Comparison of ENCODE assay signal across 1 cellular context in genomic region chr19:15640904-15641597, GRCh38.
A peak's percentile ranks its signal among the peaks of the same experiment; 100 is the strongest.
TF ChIP-seq lines count a peak whose summit lies in the region.

No MANE protein-coding gene starts in this region.

TF ChIP-seq in HepG2, 621 proteins besides CTCF, POLR2A, EP300 and RAD21 (continued from another document and continues in another):
- TF ChIP-seq ARNT2 (CRISPR knock-in tag; IDR thresholded peaks at IDR 0.05; ENCODE audit: low read depth) (peak; percentile 71; the same call in 1 of the 2 replicates), ZNF20 (CRISPR knock-in tag; IDR thresholded peaks at IDR 0.05) (no peak), CBX2 (IDR thresholded peaks at IDR 0.05; ENCODE audit: low read depth, low read length) (no peak), CBX2 (CRISPR knock-in tag; IDR thresholded peaks at IDR 0.05; ENCODE audit: low read depth) (no peak), ZFP91 (CRISPR knock-in tag; IDR thresholded peaks at IDR 0.05; ENCODE audit: borderline replicate concordance) (peak; percentile 75; the same call in 1 of the 2 replicates), MEIS1 (CRISPR knock-in tag; IDR thresholded peaks at IDR 0.05; ENCODE audit: borderline replicate concordance) (no peak), ETV6 (CRISPR knock-in tag; conservative IDR thresholded peaks at IDR 0.05) (no peak), SP1 (IDR thresholded peaks at IDR 0.05) (no peak), SP1 (CRISPR knock-in tag; IDR thresholded peaks at IDR 0.05) (no peak), YEATS2 (CRISPR knock-in tag; IDR thresholded peaks at IDR 0.05; ENCODE audit: borderline replicate concordance) (peak; percentile 75; the same call in 1 of the 2 replicates), ZNF660 (CRISPR knock-in tag; IDR thresholded peaks at IDR 0.05; ENCODE audit: borderline replicate concordance, low read depth) (no peak), ZMYM4 (CRISPR knock-in tag; IDR thresholded peaks at IDR 0.05) (peak; percentile 31; the same call in 1 of the 2 replicates), SPEN (CRISPR knock-in tag; IDR thresholded peaks at IDR 0.05; ENCODE audit: low read depth) (peak; percentile 39; the same call in 1 of the 2 replicates), PHF5A (CRISPR knock-in tag; IDR thresholded peaks at IDR 0.05; ENCODE audit: low read depth, unreplicated experiment) (no peak), JUNB (CRISPR knock-in tag; IDR thresholded peaks at IDR 0.05; ENCODE audit: borderline replicate concordance) (no peak), ZFX (CRISPR knock-in tag; IDR thresholded peaks at IDR 0.05; ENCODE audit: low read depth) (peak; percentile 91), ZBTB7A (CRISPR knock-in tag; IDR thresholded peaks at IDR 0.05) (no peak), AKAP8 (CRISPR knock-in tag; IDR thresholded peaks at IDR 0.05) (no peak), ZBED4 (CRISPR knock-in tag; IDR thresholded peaks at IDR 0.05; ENCODE audit: borderline replicate concordance) (peak; percentile 78; the same call in 1 of the 2 replicates), NR3C1 (CRISPR knock-in tag; IDR thresholded peaks at IDR 0.05) (no peak), ZNF672 (CRISPR knock-in tag; IDR thresholded peaks at IDR 0.05) (no peak), HES4 (CRISPR knock-in tag; IDR thresholded peaks at IDR 0.05; ENCODE audit: borderline replicate concordance) (no peak), KDM5A (IDR thresholded peaks at IDR 0.05; ENCODE audit: borderline replicate concordance, low read length) (no peak; the same call in 1 of the 2 replicates), ZNF615 (CRISPR knock-in tag; IDR thresholded peaks at IDR 0.05; ENCODE audit: borderline replicate concordance) (no peak), KLF15 (CRISPR knock-in tag; IDR thresholded peaks at IDR 0.05; ENCODE audit: borderline replicate concordance) (no peak), MYNN (CRISPR knock-in tag; IDR thresholded peaks at IDR 0.05; ENCODE audit: low read depth) (no peak), SALL2 (CRISPR knock-in tag; IDR thresholded peaks at IDR 0.05) (no peak), ZFP36L2 (CRISPR knock-in tag; IDR thresholded peaks at IDR 0.05) (no peak), GABPB1 (CRISPR knock-in tag; IDR thresholded peaks at IDR 0.05) (peak; percentile 36; the same call in 1 of the 2 replicates), ZNF274 (CRISPR knock-in tag; IDR thresholded peaks at IDR 0.05) (no peak), ZFAT (CRISPR knock-in tag; conservative IDR thresholded peaks at IDR 0.05) (no peak), FOXM1 (CRISPR knock-in tag; IDR thresholded peaks at IDR 0.05) (no peak), ZNF839 (CRISPR knock-in tag; IDR thresholded peaks at IDR 0.05; ENCODE audit: borderline replicate concordance) (no peak), SNAI1 (CRISPR knock-in tag; IDR thresholded peaks at IDR 0.05; ENCODE audit: borderline replicate concordance) (no peak), ZNF670 (CRISPR knock-in tag; IDR thresholded peaks at IDR 0.05; ENCODE audit: borderline replicate concordance) (no peak), SOX6 (IDR thresholded peaks at IDR 0.05) (no peak), SOX6 (CRISPR knock-in tag; IDR thresholded peaks at IDR 0.05) (peak; percentile 76), ZNF713 (CRISPR knock-in tag; IDR thresholded peaks at IDR 0.05) (no peak), ZNF83 (CRISPR knock-in tag; IDR thresholded peaks at IDR 0.05; ENCODE audit: borderline replicate concordance) (no peak; the same call in 1 of the 2 replicates), POLR2G (IDR thresholded peaks at IDR 0.05; ENCODE audit: low read depth, low read length) (peak; percentile 57), HNRNPL (IDR thresholded peaks at IDR 0.05; ENCODE audit: low read depth, low read length) (0 out of 2 replicates have a peak, but pooled peaks have one; percentile 45), FOXA3 (CRISPR knock-in tag; IDR thresholded peaks at IDR 0.05) (peak; percentile 91), MED8 (CRISPR knock-in tag; IDR thresholded peaks at IDR 0.05; ENCODE audit: insufficient replicate concordance) (no peak), MAF1 (CRISPR knock-in tag; IDR thresholded peaks at IDR 0.05; ENCODE audit: borderline replicate concordance) (no peak), CEBPG (CRISPR knock-in tag; IDR thresholded peaks at IDR 0.05) (peak; percentile 48; the same call in 1 of the 2 replicates), TIGD3 (CRISPR knock-in tag; IDR thresholded peaks at IDR 0.05; ENCODE audit: borderline replicate concordance) (no peak), TFAP4 (IDR thresholded peaks at IDR 0.05; ENCODE audit: borderline replicate concordance, low read depth) (peak; percentile 47; the same call in 1 of the 2 replicates), MYPOP (CRISPR knock-in tag; IDR thresholded peaks at IDR 0.05) (no peak), SUZ12 (IDR thresholded peaks at IDR 0.05; ENCODE audit: low read depth, low read length) (no peak)
- TF ChIP-seq, protein P1, sequence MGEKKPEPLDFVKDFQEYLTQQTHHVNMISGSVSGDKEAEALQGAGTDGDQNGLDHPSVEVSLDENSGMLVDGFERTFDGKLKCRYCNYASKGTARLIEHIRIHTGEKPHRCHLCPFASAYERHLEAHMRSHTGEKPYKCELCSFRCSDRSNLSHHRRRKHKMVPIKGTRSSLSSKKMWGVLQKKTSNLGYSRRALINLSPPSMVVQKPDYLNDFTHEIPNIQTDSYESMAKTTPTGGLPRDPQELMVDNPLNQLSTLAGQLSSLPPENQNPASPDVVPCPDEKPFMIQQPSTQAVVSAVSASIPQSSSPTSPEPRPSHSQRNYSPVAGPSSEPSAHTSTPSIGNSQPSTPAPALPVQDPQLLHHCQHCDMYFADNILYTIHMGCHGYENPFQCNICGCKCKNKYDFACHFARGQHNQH (CRISPR knock-in tag; IDR thresholded peaks at IDR 0.05): no peak
- TF ChIP-seq, protein P2, sequence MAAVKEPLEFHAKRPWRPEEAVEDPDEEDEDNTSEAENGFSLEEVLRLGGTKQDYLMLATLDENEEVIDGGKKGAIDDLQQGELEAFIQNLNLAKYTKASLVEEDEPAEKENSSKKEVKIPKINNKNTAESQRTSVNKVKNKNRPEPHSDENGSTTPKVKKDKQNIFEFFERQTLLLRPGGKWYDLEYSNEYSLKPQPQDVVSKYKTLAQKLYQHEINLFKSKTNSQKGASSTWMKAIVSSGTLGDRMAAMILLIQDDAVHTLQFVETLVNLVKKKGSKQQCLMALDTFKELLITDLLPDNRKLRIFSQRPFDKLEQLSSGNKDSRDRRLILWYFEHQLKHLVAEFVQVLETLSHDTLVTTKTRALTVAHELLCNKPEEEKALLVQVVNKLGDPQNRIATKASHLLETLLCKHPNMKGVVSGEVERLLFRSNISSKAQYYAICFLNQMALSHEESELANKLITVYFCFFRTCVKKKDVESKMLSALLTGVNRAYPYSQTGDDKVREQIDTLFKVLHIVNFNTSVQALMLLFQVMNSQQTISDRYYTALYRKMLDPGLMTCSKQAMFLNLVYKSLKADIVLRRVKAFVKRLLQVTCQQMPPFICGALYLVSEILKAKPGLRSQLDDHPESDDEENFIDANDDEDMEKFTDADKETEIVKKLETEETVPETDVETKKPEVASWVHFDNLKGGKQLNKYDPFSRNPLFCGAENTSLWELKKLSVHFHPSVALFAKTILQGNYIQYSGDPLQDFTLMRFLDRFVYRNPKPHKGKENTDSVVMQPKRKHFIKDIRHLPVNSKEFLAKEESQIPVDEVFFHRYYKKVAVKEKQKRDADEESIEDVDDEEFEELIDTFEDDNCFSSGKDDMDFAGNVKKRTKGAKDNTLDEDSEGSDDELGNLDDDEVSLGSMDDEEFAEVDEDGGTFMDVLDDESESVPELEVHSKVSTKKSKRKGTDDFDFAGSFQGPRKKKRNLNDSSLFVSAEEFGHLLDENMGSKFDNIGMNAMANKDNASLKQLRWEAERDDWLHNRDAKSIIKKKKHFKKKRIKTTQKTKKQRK (IDR thresholded peaks at IDR 0.05; ENCODE audit: low read length): no peak
- TF ChIP-seq, protein P3, sequence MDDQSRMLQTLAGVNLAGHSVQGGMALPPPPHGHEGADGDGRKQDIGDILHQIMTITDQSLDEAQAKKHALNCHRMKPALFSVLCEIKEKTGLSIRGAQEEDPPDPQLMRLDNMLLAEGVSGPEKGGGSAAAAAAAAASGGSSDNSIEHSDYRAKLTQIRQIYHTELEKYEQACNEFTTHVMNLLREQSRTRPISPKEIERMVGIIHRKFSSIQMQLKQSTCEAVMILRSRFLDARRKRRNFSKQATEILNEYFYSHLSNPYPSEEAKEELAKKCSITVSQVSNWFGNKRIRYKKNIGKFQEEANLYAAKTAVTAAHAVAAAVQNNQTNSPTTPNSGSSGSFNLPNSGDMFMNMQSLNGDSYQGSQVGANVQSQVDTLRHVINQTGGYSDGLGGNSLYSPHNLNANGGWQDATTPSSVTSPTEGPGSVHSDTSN (CRISPR knock-in tag; IDR thresholded peaks at IDR 0.05; ENCODE audit: borderline replicate concordance): no peak
- TF ChIP-seq, protein P4, sequence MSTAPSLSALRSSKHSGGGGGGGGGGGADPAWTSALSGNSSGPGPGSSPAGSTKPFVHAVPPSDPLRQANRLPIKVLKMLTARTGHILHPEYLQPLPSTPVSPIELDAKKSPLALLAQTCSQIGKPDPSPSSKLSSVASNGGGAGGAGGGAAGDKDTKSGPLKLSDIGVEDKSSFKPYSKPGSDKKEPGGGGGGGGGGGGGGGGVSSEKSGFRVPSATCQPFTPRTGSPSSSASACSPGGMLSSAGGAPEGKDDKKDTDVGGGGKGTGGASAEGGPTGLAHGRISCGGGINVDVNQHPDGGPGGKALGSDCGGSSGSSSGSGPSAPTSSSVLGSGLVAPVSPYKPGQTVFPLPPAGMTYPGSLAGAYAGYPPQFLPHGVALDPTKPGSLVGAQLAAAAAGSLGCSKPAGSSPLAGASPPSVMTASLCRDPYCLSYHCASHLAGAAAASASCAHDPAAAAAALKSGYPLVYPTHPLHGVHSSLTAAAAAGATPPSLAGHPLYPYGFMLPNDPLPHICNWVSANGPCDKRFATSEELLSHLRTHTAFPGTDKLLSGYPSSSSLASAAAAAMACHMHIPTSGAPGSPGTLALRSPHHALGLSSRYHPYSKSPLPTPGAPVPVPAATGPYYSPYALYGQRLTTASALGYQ (CRISPR knock-in tag; IDR thresholded peaks at IDR 0.05): no peak
- TF ChIP-seq, protein P5, sequence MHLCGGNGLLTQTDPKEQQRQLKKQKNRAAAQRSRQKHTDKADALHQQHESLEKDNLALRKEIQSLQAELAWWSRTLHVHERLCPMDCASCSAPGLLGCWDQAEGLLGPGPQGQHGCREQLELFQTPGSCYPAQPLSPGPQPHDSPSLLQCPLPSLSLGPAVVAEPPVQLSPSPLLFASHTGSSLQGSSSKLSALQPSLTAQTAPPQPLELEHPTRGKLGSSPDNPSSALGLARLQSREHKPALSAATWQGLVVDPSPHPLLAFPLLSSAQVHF (CRISPR knock-in tag; IDR thresholded peaks at IDR 0.05): no peak
